8 cellular contexts compared by ENCODE assay signal in genomic region chr10:95601116-95601719, GRCh38. TPM values are rescaled to one million over a fixed set of nuclear protein-coding genes. Genes with fewer than 3 reads are reported as not detected.
DNase-seq lines count a peak whose midpoint lies in the region; ATAC-seq and TF ChIP-seq lines count a peak whose summit lies in the region.

No MANE protein-coding gene starts in this region.

- no peaks in the 10 kb centered on the region for H3K4me1 ChIP-seq in colonic mucosa

- H3K9me3 ChIP-seq in WERI-Rb-1 (ENCODE audit: severe bottlenecking) (no peaks in the 10 kb centered on the region), colonic mucosa (no peaks in the 10 kb centered on the region)

- no peaks in the 10 kb centered on the region for H3K27me3 ChIP-seq in WERI-Rb-1 (ENCODE audit: insufficient read depth, low read depth, severe bottlenecking)
- no peaks in the 10 kb centered on the region for H3K27me3 ChIP-seq in colonic mucosa

- peak; percentile 72 for DNase-seq in D341Med (ENCODE audit: low spot score)
- peak; percentile 61 for DNase-seq in HFF-Myc (ENCODE audit: extremely low read depth, low read depth)
- DNase-seq in NCI-H2227 (lab: John Stamatoyannopoulos, UW; ENCODE audit: unreplicated experiment), result peak; percentile 85
- peak; percentile 86 for DNase-seq in WERI-Rb-1
- DNase-seq in colonic mucosa, result peak; percentile 90
- peak; percentile 82 to 85 for DNase-seq in left colon
- peak; percentile 10 to 18 for DNase-seq in stimulated activated CD4-positive, alpha-beta T cell treated with anti-CD3 and anti-CD28 coated beads, Interleukin-1b, Interleukin-23, amount 100 ng/mL, for 4 hours (ENCODE audit: low read depth in 2 of 2)

- ATAC-seq in left colon (peak; percentile 96), GM18519 (IDR thresholded peaks at IDR 0.05; ENCODE audit: low FRiP score, unreplicated experiment) (no peak)

- H3K36me3 ChIP-seq in WERI-Rb-1, result peaks cover 11% of the 10 kb centered on the region
- no peaks in the 10 kb centered on the region for H3K36me3 ChIP-seq in colonic mucosa

- intact Hi-C loops in colonic mucosa (cut with DNase I), result loop anchor here (2.0 kb wide), 2 partner anchors 170 to 226 kb away; no protein-coding TSS in a partner anchor
- intact Hi-C loops in left colon (cut with DNase I, micrococcal nuclease), result loop anchor here (2.0 to 10.0 kb wide), 3 partner anchors 166 to 226 kb away; no protein-coding TSS in a partner anchor

- peak; percentile 97 for TF ChIP-seq CTCF in HFF-Myc (IDR thresholded peaks at IDR 0.05; ENCODE audit: low read depth, low read length, missing control alignments)
- TF ChIP-seq CTCF in WERI-Rb-1 (IDR thresholded peaks at IDR 0.05; ENCODE audit: low read depth, low read length), result peak; percentile 90
- TF ChIP-seq CTCF in colonic mucosa (IDR thresholded peaks at IDR 0.05), result peak; percentile 89

- no peak overlapping the region for H3K9ac ChIP-seq in colonic mucosa (ENCODE audit: low read depth in 2 of 2, low read length in 2 of 2)

- no peak overlapping the region for H3K27ac ChIP-seq in WERI-Rb-1
- no peak overlapping the region for H3K27ac ChIP-seq in colonic mucosa

- H3K4me3 ChIP-seq in HFF-Myc (replicated peaks; ENCODE audit: low read depth, low read length), result no peak overlapping the region
- H3K4me3 ChIP-seq in WERI-Rb-1 (ENCODE audit: low read depth, low read length), result no peak overlapping the region
- H3K4me3 ChIP-seq in colonic mucosa, result no peak overlapping the region

RNA-seq across cellular contexts. Expression of gene SORBS1, which starts 40.0 kb away (rescaled TPM):
- total RNA-seq in colonic mucosa (100 to 1,000 TPM in 1 of 2 donors, 10 to 100 TPM in 1; 17.6 to 150 TPM), left colon (100 to 1,000 TPM in 1 of 2 donors, 10 to 100 TPM in 1; 20.6 to 120 TPM)

RNA-seq across cellular contexts. Expression of gene ALDH18A1, which starts 55.3 kb away (rescaled TPM):
- total RNA-seq in colonic mucosa, result 100 to 1,000 TPM; 153 to 235 TPM
- total RNA-seq in left colon, result 100 to 1,000 TPM; 123 to 177 TPM

Comparison
In these comparisons a context has a peak if more than half of its experiments do, and no peak if none do; other contexts are left out.
1. DNase-seq: peak in every context shown above with its lines; median percentile 90 in colonic mucosa; 86 in WERI-Rb-1; 85 in NCI-H2227; 84 in left colon; 72 in D341Med; 61 in HFF-Myc; 14 in stimulated activated CD4-positive, alpha-beta T cell treated with anti-CD3 and anti-CD28 coated beads, Interleukin-1b, Interleukin-23, amount 100 ng/mL, for 4 hours.